Comparison of ENCODE assay signal across 15 cellular contexts in genomic region chr6:110352603-110353303, GRCh38. TPM values are rescaled to one million over a fixed set of nuclear protein-coding genes. Genes with fewer than 3 reads are reported as not detected.
DNase-seq lines count a peak whose midpoint lies in the region; ATAC-seq, FAIRE-seq and TF ChIP-seq lines count a peak whose summit lies in the region.
"Had no signal": no experiment of that assay in that cellular context is flagged by ENCODE, and none has a peak within 500 bp of the region (broad histone marks: within the 10 kb centered on the region; RNA-seq: fewer than 3 reads in every experiment).

No MANE protein-coding gene starts in this region.

- no peak overlapping the region for H3K9ac ChIP-seq in astrocyte (ENCODE audit: low read length)
- H3K9ac ChIP-seq in rectal smooth muscle tissue (ENCODE audit: low read length): no peak overlapping the region

- H3K9me3 Mint-ChIP-seq in GM23338: no peaks in the 10 kb centered on the region
- no peaks in the 10 kb centered on the region for H3K9me3 Mint-ChIP-seq in astrocyte (ENCODE audit: unreplicated experiment)
- H3K9me3 Mint-ChIP-seq in CD14-positive monocyte: peaks cover 0 to 6% (median 3%) of the 10 kb centered on the region in 7 donors
- H3K9me3 Mint-ChIP-seq: activated naive CD4-positive, alpha-beta T cell treated with anti-CD3 and anti-CD28 coated beads, Interleukin-2, amount 10 ng/mL, durations not matched to agents 7 days and 5 days had no signal

- H3K4me2 ChIP-seq in GM23338: peak overlapping the region; percentile 39; the same call in 1 of the 2 replicates
- no peak overlapping the region for H3K4me2 ChIP-seq in astrocyte (ENCODE audit: low read length)

- H3K36me3 Mint-ChIP-seq in GM23338 (ENCODE audit: low read depth) (no peaks in the 10 kb centered on the region; the same call in 2 of the 3 replicates), astrocyte (ENCODE audit: low read depth, unreplicated experiment) (no peaks in the 10 kb centered on the region), CD14-positive monocyte (peaks cover 0 to 3% of the 10 kb centered on the region in 2 donors)
- H3K36me3 Mint-ChIP-seq: activated CD8-positive, alpha-beta memory T cell treated with anti-CD3 and anti-CD28 coated beads, Interleukin-2, amount 10 ng/mL, durations not matched to agents 7 days and 5 days; activated naive CD4-positive, alpha-beta T cell treated with anti-CD3 and anti-CD28 coated beads, Interleukin-2, amount 10 ng/mL, durations not matched to agents 7 days and 5 days had no signal

- H3K27me3 Mint-ChIP-seq in GM23338 (ENCODE audit: insufficient read depth, low read depth, poor library complexity) (peaks cover 24% of the 10 kb centered on the region), astrocyte (ENCODE audit: low read depth, unreplicated experiment) (peaks cover 19% of the 10 kb centered on the region), CD14-positive monocyte (ENCODE audit: low read depth in 3 of 3) (peaks cover 17 to 23% (median 18%) of the 10 kb centered on the region in 3 donors)

- H3K27me3 ChIP-seq in GM23338 (ENCODE audit: insufficient read depth): peaks cover 23% of the 10 kb centered on the region
- peaks cover 16% of the 10 kb centered on the region for H3K27me3 ChIP-seq in astrocyte (ENCODE audit: insufficient read depth, low read length)
- H3K27me3 ChIP-seq in gastroesophageal sphincter: no peaks in the 10 kb centered on the region
- H3K27me3 ChIP-seq in rectal smooth muscle tissue (ENCODE audit: control insufficient read depth, insufficient read depth, low read length): no peaks in the 10 kb centered on the region

- 7 to 15% methylated on average over 6 to 7 of the region's 7 CpGs for WGBS in gastroesophageal sphincter (ENCODE audit: low coverage in 1 of 2), 2 donors

- TF ChIP-seq EP300 in gastroesophageal sphincter (IDR thresholded peaks at IDR 0.05): no peak

- H4K20me1 ChIP-seq in GM23338 (replicated peaks; ENCODE audit: insufficient read depth) (no peaks in the 10 kb centered on the region), astrocyte (ENCODE audit: insufficient read depth, low read length) (no peaks in the 10 kb centered on the region)

- no peak for FAIRE-seq in astrocyte (lab: Jason Lieb, UNC)
- FAIRE-seq in GM19239 (lab: Jason Lieb, UNC): no peak

- H3K4me1 Mint-ChIP-seq in GM23338 (peaks cover 48% of the 10 kb centered on the region), astrocyte (ENCODE audit: low read depth, unreplicated experiment) (peaks cover 17% of the 10 kb centered on the region), CD14-positive monocyte (peaks cover 12% of the 10 kb centered on the region)
- H3K4me1 Mint-ChIP-seq: activated CD8-positive, alpha-beta memory T cell treated with anti-CD3 and anti-CD28 coated beads, Interleukin-2, amount 10 ng/mL, durations not matched to agents 7 days and 5 days had no signal

- H2AFZ ChIP-seq in GM23338 (peak overlapping the region; percentile 3; the same call in 1 of the 2 replicates), astrocyte (ENCODE audit: low read depth, low read length) (no peak overlapping the region)

- no peaks in the 10 kb centered on the region for H3K36me3 ChIP-seq in GM23338 (ENCODE audit: insufficient read depth)
- H3K36me3 ChIP-seq in astrocyte (ENCODE audit: insufficient read depth, low read length): no peaks in the 10 kb centered on the region
- H3K36me3 ChIP-seq in gastroesophageal sphincter: no peaks in the 10 kb centered on the region
- H3K36me3 ChIP-seq in rectal smooth muscle tissue (ENCODE audit: control insufficient read depth, insufficient read depth, low read length): no peaks in the 10 kb centered on the region

- TF ChIP-seq POLR2A in gastroesophageal sphincter (IDR thresholded peaks at IDR 0.05): no peak

- H3K4me3 ChIP-seq in GM23338 (no peak overlapping the region), astrocyte (ENCODE audit: insufficient read depth, low read depth, low read length) (no peak overlapping the region), gastroesophageal sphincter (peak overlapping the region in 1 of 2 donors; percentile 7), rectal smooth muscle tissue (ENCODE audit: low read length) (no peak overlapping the region)

- TF ChIP-seq CTCF in GM23338 (conservative IDR thresholded peaks at IDR 0.05; ENCODE audit: low read depth in 2 of 2) (no peak), astrocyte (IDR thresholded peaks at IDR 0.05; ENCODE audit: insufficient read depth, low read depth, low read length) (no peak), gastroesophageal sphincter (IDR thresholded peaks at IDR 0.05) (no peak), CD14-positive monocyte (IDR thresholded peaks at IDR 0.05) (no peak)

- intact Hi-C loops in CD14-positive monocyte (cut with micrococcal nuclease): no loop called here

- no peaks in the 10 kb centered on the region for H3K79me2 ChIP-seq in GM23338 (replicated peaks; ENCODE audit: insufficient read depth)
- no peaks in the 10 kb centered on the region for H3K79me2 ChIP-seq in astrocyte (ENCODE audit: insufficient read depth, low read length)

- H3K4me3 Mint-ChIP-seq in GM23338 (no peak overlapping the region), astrocyte (ENCODE audit: unreplicated experiment) (no peak overlapping the region), CD14-positive monocyte (no peak overlapping the region)
- H3K4me3 Mint-ChIP-seq: activated CD8-positive, alpha-beta memory T cell treated with anti-CD3 and anti-CD28 coated beads, Interleukin-2, amount 10 ng/mL, durations not matched to agents 7 days and 5 days; activated naive CD4-positive, alpha-beta T cell treated with anti-CD3 and anti-CD28 coated beads, Interleukin-2, amount 10 ng/mL, durations not matched to agents 7 days and 5 days had no signal

- no peaks in the 10 kb centered on the region for H3F3A ChIP-seq in GM23338 (replicated peaks; ENCODE audit: low read depth)

- ATAC-seq in GM23338 (peak; percentile 11; the same call in 1 of the 3 replicates), gastroesophageal sphincter (peak; percentile 31), HG02678 (IDR thresholded peaks at IDR 0.05; ENCODE audit: unreplicated experiment) (no peak)
- ATAC-seq: activated CD8-positive, alpha-beta memory T cell treated with anti-CD3 and anti-CD28 coated beads, Interleukin-2, amount 10 ng/mL, durations not matched to agents 7 days and 5 days; left lobe of liver; Right ventricle myocardium inferior had no signal

- H3K9me2 ChIP-seq in GM23338 (ENCODE audit: insufficient read depth): no peaks in the 10 kb centered on the region

- no peak overlapping the region for H3K27ac ChIP-seq in GM23338 (ENCODE audit: low read depth)
- no peak overlapping the region for H3K27ac ChIP-seq in astrocyte (ENCODE audit: low read depth, low read length)
- peak overlapping the region; percentile 85 to 98 (median 93) for H3K27ac ChIP-seq in gastroesophageal sphincter
- H3K27ac ChIP-seq in rectal smooth muscle tissue (ENCODE audit: low read depth, low read length): peak overlapping the region; percentile 97

- H3K4me1 ChIP-seq in GM23338 (ENCODE audit: insufficient read depth) (peaks cover 49% of the 10 kb centered on the region), astrocyte (ENCODE audit: insufficient read depth, low read length) (no peaks in the 10 kb centered on the region), gastroesophageal sphincter (peaks cover 8 to 96% (median 16%) of the 10 kb centered on the region in 3 donors), rectal smooth muscle tissue (ENCODE audit: control insufficient read depth, insufficient read depth, low read length) (peaks cover 60% of the 10 kb centered on the region)

- DNase-seq in GM23338 (ENCODE audit: low spot score) (no peak), astrocyte (ENCODE audit: low read depth) (peak; percentile 48), GM19239 (ENCODE audit: insufficient read length, low spot score) (no peak), CD14-positive monocyte (ENCODE audit: low spot score) (no peak)
- DNase-seq in activated CD8-positive, alpha-beta memory T cell treated with anti-CD3 and anti-CD28 coated beads for 24 hours: no peak
- DNase-seq: activated CD8-positive, alpha-beta memory T cell treated with anti-CD3 and anti-CD28 coated beads, Interleukin-2, amount 10 ng/mL, durations not matched to agents 7 days and 5 days; activated naive CD4-positive, alpha-beta T cell treated with anti-CD3 and anti-CD28 coated beads, Interleukin-2, amount 10 ng/mL, durations not matched to agents 7 days and 5 days; DMS53; NCI-H1105 treated with DMSO at 0.1 percent for 48 hours had no signal

- no peaks in the 10 kb centered on the region for H3K9me3 ChIP-seq in astrocyte (ENCODE audit: insufficient read depth, low read depth, low read length)
- no peaks in the 10 kb centered on the region for H3K9me3 ChIP-seq in gastroesophageal sphincter

- H3K27ac Mint-ChIP-seq in GM23338: no peak overlapping the region
- H3K27ac Mint-ChIP-seq in astrocyte (ENCODE audit: unreplicated experiment): peak overlapping the region; percentile 43
- H3K27ac Mint-ChIP-seq in CD14-positive monocyte: no peak overlapping the region
- H3K27ac Mint-ChIP-seq: activated CD8-positive, alpha-beta memory T cell treated with anti-CD3 and anti-CD28 coated beads, Interleukin-2, amount 10 ng/mL, durations not matched to agents 7 days and 5 days; activated naive CD4-positive, alpha-beta T cell treated with anti-CD3 and anti-CD28 coated beads, Interleukin-2, amount 10 ng/mL, durations not matched to agents 7 days and 5 days had no signal

RNA-seq across cellular contexts. Expression of gene METTL24, which starts 5.4 kb away (rescaled TPM):
- total RNA-seq in GM23338 (2014; rRNA removed; shearing (Covaris generic)): 0.35 TPM in 1 of 2 replicates, not detected in the other
- polyA plus RNA-seq in GM23338 (2016; fragmentation: Nextera tagmentation; extraction: Ambion mirVana): not detected in 2 replicates
- 0.36 and 0.75 TPM in 2 replicates for total RNA-seq in astrocyte
- 10 to 100 TPM; 18.6 to 33.6 (median 24.4) TPM for total RNA-seq in gastroesophageal sphincter
- polyA plus RNA-seq in CD14-positive monocyte: not detected
- total RNA-seq: activated CD8-positive, alpha-beta memory T cell treated with anti-CD3 and anti-CD28 coated beads, Interleukin-2, amount 10 ng/mL, durations not matched to agents 7 days and 5 days; dermis microvascular lymphatic vessel endothelial cell had no signal

Comparison
In these comparisons a context has a peak if more than half of its experiments do, and no peak if none do; other contexts are left out.
1. H3K27ac ChIP-seq: peak in gastroesophageal sphincter (4 of 4) and rectal smooth muscle tissue (single experiment); none in GM23338 (single experiment) and astrocyte (single experiment).
2. RNA of gene METTL24, which starts 5.4 kb away (total RNA-seq): 18.6 to 33.6 TPM in gastroesophageal sphincter; 0.36 to 0.75 TPM in astrocyte and 0.35 TPM in GM23338; every median in the first group is over 10 times any median in the second.